In genomic region chr22:36413022-36413770, GRCh38 we compare ENCODE assay signal across 1 cellular context.
A peak's percentile ranks its signal among the peaks of the same experiment; 100 is the strongest.
TF ChIP-seq lines count a peak whose summit lies in the region.

No MANE protein-coding gene starts in this region.

TF ChIP-seq in HEK293, 187 proteins besides CTCF, POLR2A, EP300 and RAD21 (continued from another document):
- TF ChIP-seq PRDM4 (tag by site-specific recombination; IDR thresholded peaks at IDR 0.05), result no peak
- TF ChIP-seq REPIN1 (tag by site-specific recombination; IDR thresholded peaks at IDR 0.05; ENCODE audit: low read depth), result no peak
- TF ChIP-seq ZNF677 (tag by site-specific recombination; IDR thresholded peaks at IDR 0.05), result no peak
- TF ChIP-seq ZNF404 (tag by site-specific recombination; IDR thresholded peaks at IDR 0.05), result no peak
- TF ChIP-seq ZNF169 (tag by site-specific recombination; IDR thresholded peaks at IDR 0.05), result no peak
- TF ChIP-seq ZNF571 (tag by site-specific recombination; IDR thresholded peaks at IDR 0.05), result no peak
- no peak for TF ChIP-seq HOXA7 (CRISPR knock-in tag; IDR thresholded peaks at IDR 0.05; ENCODE audit: borderline replicate concordance)
- no peak for TF ChIP-seq ZNF26 (tag by site-specific recombination; IDR thresholded peaks at IDR 0.05)
- TF ChIP-seq ZFP69B (tag by site-specific recombination; IDR thresholded peaks at IDR 0.05), result peak; percentile 62; the same call in 1 of the 2 replicates
- no peak for TF ChIP-seq ZNF324 (tag by site-specific recombination; IDR thresholded peaks at IDR 0.05)
- TF ChIP-seq ZNF114 (tag by site-specific recombination; IDR thresholded peaks at IDR 0.05), result no peak
- no peak for TF ChIP-seq ZNF37A (tag by site-specific recombination; IDR thresholded peaks at IDR 0.05)
- no peak for TF ChIP-seq ZFP3 (tag by site-specific recombination; IDR thresholded peaks at IDR 0.05; ENCODE audit: low read depth)
- TF ChIP-seq ZBTB26 (tag by site-specific recombination; optimal IDR thresholded peaks at IDR 0.05), result no peak
- TF ChIP-seq ZNF416 (tag by site-specific recombination; IDR thresholded peaks at IDR 0.05), result no peak
- TF ChIP-seq MZF1 (tag by site-specific recombination; IDR thresholded peaks at IDR 0.05; ENCODE audit: borderline replicate concordance), result no peak
- no peak for TF ChIP-seq ZNF112 (tag by site-specific recombination; IDR thresholded peaks at IDR 0.05)
- no peak for TF ChIP-seq ZBTB20 (tag by site-specific recombination; IDR thresholded peaks at IDR 0.05)
- TF ChIP-seq ZNF596 (tag by site-specific recombination; IDR thresholded peaks at IDR 0.05), result no peak
- TF ChIP-seq ZNF830 (tag by site-specific recombination; IDR thresholded peaks at IDR 0.05; ENCODE audit: low read depth), result no peak
- TF ChIP-seq ZNF19 (tag by site-specific recombination; IDR thresholded peaks at IDR 0.05; ENCODE audit: low read depth), result no peak
- TF ChIP-seq ZNF561 (tag by site-specific recombination; IDR thresholded peaks at IDR 0.05; ENCODE audit: borderline replicate concordance), result no peak
- TF ChIP-seq ZNF274 (IDR thresholded peaks at IDR 0.05; ENCODE audit: low read length), result no peak
- no peak for TF ChIP-seq ZNF274 (tag by site-specific recombination; IDR thresholded peaks at IDR 0.05; ENCODE audit: borderline replicate concordance)
- TF ChIP-seq ZNF623 (tag by site-specific recombination; IDR thresholded peaks at IDR 0.05), result no peak
- no peak for TF ChIP-seq OSR2 (tag by site-specific recombination; IDR thresholded peaks at IDR 0.05)
- peak; percentile 16; the same call in 1 of the 2 replicates for TF ChIP-seq PRDM10 (tag by site-specific recombination; IDR thresholded peaks at IDR 0.05)
- peak; percentile 75 for TF ChIP-seq ZNF692 (tag by site-specific recombination; IDR thresholded peaks at IDR 0.05)
- TF ChIP-seq ZNF366 (tag by site-specific recombination; conservative IDR thresholded peaks at IDR 0.05), result 0 out of 2 replicates have a peak, but pooled peaks have one; percentile 27
- TF ChIP-seq ZNF792 (tag by site-specific recombination; IDR thresholded peaks at IDR 0.05), result no peak
- no peak for TF ChIP-seq SCRT1 (tag by site-specific recombination; IDR thresholded peaks at IDR 0.05; ENCODE audit: borderline replicate concordance)
- peak; percentile 39; the same call in 1 of the 2 replicates for TF ChIP-seq ZNF629 (tag by site-specific recombination; IDR thresholded peaks at IDR 0.05)
TF ChIP-seq in HEK293: peak in this region for 7.
